ENCODE assay signal across 1 cellular context in the genomic region with DNA sequence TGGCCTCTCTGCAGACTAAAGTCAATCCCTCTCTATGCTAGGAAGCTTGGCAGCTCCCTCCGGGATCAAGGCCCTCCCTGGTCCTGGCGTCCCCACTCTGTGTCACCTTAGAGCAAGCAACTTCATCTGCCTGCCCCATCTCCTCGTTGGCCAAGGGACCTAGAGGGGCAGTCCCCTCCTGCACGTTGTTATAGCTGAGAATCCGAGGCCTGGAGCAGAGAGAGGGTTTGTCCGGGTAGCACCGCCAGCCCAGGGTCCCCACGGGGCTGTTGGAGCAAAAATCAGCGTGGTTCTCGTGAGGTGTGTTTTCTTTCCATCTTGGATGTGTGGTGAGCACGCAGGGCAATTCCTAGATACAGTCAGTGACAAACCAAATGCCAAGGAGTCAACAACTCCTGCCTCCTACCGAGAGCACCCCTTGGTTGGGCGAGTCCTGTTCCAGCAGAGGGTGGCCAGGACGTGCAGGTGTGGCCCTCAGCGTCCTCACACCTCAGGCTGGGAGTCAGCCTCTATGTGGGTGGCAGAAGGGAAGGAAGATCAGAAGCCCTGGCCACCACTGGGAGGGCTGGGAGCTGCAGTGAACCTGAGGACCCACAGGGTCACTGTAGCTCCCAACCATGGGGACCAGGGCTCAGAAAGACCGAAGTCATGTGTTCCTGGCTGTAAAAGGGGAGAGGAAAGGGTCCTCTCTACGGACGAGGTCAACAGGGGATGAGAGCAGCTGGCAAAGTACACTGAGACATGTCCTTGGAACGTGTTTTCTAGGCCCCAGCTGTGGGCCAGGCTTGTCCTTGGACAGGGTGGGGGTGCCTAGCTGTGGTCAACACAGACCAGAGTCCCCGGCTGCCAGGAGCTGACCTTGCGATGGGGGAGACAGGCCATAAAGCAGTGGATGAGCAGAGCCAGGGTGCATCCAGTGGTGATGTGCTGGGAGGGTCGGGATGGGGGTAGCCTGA.
A peak's percentile ranks its signal among the peaks of the same experiment; 100 is the strongest.
TF ChIP-seq lines count a peak whose summit lies in the region.

No MANE protein-coding gene starts in this region.

TF ChIP-seq in HepG2, 621 proteins besides CTCF, POLR2A, EP300 and RAD21 (continued from another document and continues in another):
- TF ChIP-seq, protein P1, sequence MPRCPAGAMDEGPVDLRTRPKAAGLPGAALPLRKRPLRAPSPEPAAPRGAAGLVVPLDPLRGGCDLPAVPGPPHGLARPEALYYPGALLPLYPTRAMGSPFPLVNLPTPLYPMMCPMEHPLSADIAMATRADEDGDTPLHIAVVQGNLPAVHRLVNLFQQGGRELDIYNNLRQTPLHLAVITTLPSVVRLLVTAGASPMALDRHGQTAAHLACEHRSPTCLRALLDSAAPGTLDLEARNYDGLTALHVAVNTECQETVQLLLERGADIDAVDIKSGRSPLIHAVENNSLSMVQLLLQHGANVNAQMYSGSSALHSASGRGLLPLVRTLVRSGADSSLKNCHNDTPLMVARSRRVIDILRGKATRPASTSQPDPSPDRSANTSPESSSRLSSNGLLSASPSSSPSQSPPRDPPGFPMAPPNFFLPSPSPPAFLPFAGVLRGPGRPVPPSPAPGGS (CRISPR knock-in tag; IDR thresholded peaks at IDR 0.05): peak; percentile 94
- peak; percentile 96 for TF ChIP-seq ZNF609 (CRISPR knock-in tag; IDR thresholded peaks at IDR 0.05; ENCODE audit: borderline replicate concordance)
- TF ChIP-seq, protein P2, sequence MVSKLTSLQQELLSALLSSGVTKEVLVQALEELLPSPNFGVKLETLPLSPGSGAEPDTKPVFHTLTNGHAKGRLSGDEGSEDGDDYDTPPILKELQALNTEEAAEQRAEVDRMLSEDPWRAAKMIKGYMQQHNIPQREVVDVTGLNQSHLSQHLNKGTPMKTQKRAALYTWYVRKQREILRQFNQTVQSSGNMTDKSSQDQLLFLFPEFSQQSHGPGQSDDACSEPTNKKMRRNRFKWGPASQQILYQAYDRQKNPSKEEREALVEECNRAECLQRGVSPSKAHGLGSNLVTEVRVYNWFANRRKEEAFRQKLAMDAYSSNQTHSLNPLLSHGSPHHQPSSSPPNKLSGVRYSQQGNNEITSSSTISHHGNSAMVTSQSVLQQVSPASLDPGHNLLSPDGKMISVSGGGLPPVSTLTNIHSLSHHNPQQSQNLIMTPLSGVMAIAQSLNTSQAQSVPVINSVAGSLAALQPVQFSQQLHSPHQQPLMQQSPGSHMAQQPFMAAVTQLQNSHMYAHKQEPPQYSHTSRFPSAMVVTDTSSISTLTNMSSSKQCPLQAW (CRISPR knock-in tag; IDR thresholded peaks at IDR 0.05): peak; percentile 98
- TF ChIP-seq PRDM15 (CRISPR knock-in tag; IDR thresholded peaks at IDR 0.05): no peak
- peak; percentile 80; the same call in 1 of the 2 replicates for TF ChIP-seq ZNF782 (CRISPR knock-in tag; IDR thresholded peaks at IDR 0.05; ENCODE audit: borderline replicate concordance)
- TF ChIP-seq MAX (IDR thresholded peaks at IDR 0.05): peak; percentile 92
- TF ChIP-seq ZNF354B (CRISPR knock-in tag; IDR thresholded peaks at IDR 0.05): no peak
- TF ChIP-seq KLF13 (CRISPR knock-in tag; IDR thresholded peaks at IDR 0.05): no peak; the same call in 1 of the 2 replicates
- no peak for TF ChIP-seq MTF1 (CRISPR knock-in tag; IDR thresholded peaks at IDR 0.05)
- no peak for TF ChIP-seq ZNF777 (CRISPR knock-in tag; IDR thresholded peaks at IDR 0.05)
- peak; percentile 90 for TF ChIP-seq ZNF317 (CRISPR knock-in tag; IDR thresholded peaks at IDR 0.05)
- peak; percentile 51; the same call in 1 of the 2 replicates for TF ChIP-seq MXD3 (CRISPR knock-in tag; IDR thresholded peaks at IDR 0.05)
- TF ChIP-seq YY1 (IDR thresholded peaks at IDR 0.05; ENCODE audit: insufficient read depth, insufficient replicate concordance, low read depth, low read length): peak; percentile 41
- TF ChIP-seq ZFYVE20 (CRISPR knock-in tag; IDR thresholded peaks at IDR 0.05; ENCODE audit: borderline replicate concordance, low read depth): 0 out of 2 replicates have a peak, but pooled peaks have one; percentile 65
- no peak for TF ChIP-seq MLLT10 (CRISPR knock-in tag; IDR thresholded peaks at IDR 0.05)
- 0 out of 2 replicates have a peak, but pooled peaks have one; percentile 15 for TF ChIP-seq ONECUT2 (CRISPR knock-in tag; IDR thresholded peaks at IDR 0.05)
- no peak for TF ChIP-seq ZNF615 (CRISPR knock-in tag; IDR thresholded peaks at IDR 0.05; ENCODE audit: borderline replicate concordance)
- TF ChIP-seq ZNF766 (CRISPR knock-in tag; IDR thresholded peaks at IDR 0.05; ENCODE audit: borderline replicate concordance): no peak
- TF ChIP-seq DNMT1 (CRISPR knock-in tag; IDR thresholded peaks at IDR 0.05): 0 out of 2 replicates have a peak, but pooled peaks have one; percentile 33
- TF ChIP-seq ISX (CRISPR knock-in tag; conservative IDR thresholded peaks at IDR 0.05): no peak
- peak; percentile 61; the same call in 1 of the 2 replicates for TF ChIP-seq SMAD3 (CRISPR knock-in tag; IDR thresholded peaks at IDR 0.05)
- TF ChIP-seq TBP (CRISPR knock-in tag; IDR thresholded peaks at IDR 0.05): no peak
- TF ChIP-seq PRDM4 (CRISPR knock-in tag; IDR thresholded peaks at IDR 0.05; ENCODE audit: borderline replicate concordance): no peak
- 0 out of 2 replicates have a peak, but pooled peaks have one; percentile 77 for TF ChIP-seq ZNF251 (CRISPR knock-in tag; IDR thresholded peaks at IDR 0.05)
- peak; percentile 93 for TF ChIP-seq IKZF5 (CRISPR knock-in tag; IDR thresholded peaks at IDR 0.05)
- TF ChIP-seq ZFP37 (CRISPR knock-in tag; IDR thresholded peaks at IDR 0.05; ENCODE audit: borderline replicate concordance): peak; percentile 74; the same call in 1 of the 2 replicates
- TF ChIP-seq ZNF546 (CRISPR knock-in tag; conservative IDR thresholded peaks at IDR 0.05): no peak; the same call in 1 of the 2 replicates
- no peak for TF ChIP-seq REL (CRISPR knock-in tag; conservative IDR thresholded peaks at IDR 0.05)
- TF ChIP-seq ZNF737 (CRISPR knock-in tag; IDR thresholded peaks at IDR 0.05; ENCODE audit: borderline replicate concordance): no peak
- TF ChIP-seq, protein P3, sequence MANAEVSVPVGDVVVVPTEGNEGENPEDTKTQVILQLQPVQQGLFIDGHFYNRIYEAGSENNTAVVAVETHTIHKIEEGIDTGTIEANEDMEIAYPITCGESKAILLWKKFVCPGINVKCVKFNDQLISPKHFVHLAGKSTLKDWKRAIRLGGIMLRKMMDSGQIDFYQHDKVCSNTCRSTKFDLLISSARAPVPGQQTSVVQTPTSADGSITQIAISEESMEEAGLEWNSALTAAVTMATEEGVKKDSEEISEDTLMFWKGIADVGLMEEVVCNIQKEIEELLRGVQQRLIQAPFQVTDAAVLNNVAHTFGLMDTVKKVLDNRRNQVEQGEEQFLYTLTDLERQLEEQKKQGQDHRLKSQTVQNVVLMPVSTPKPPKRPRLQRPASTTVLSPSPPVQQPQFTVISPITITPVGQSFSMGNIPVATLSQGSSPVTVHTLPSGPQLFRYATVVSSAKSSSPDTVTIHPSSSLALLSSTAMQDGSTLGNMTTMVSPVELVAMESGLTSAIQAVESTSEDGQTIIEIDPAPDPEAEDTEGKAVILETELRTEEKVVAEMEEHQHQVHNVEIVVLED (CRISPR knock-in tag; IDR thresholded peaks at IDR 0.05; ENCODE audit: borderline replicate concordance): 0 out of 2 replicates have a peak, but pooled peaks have one; percentile 59
- TF ChIP-seq CBX1 (IDR thresholded peaks at IDR 0.05; ENCODE audit: low read depth): no peak
- TF ChIP-seq THYN1 (CRISPR knock-in tag; IDR thresholded peaks at IDR 0.05; ENCODE audit: borderline replicate concordance, low read depth): no peak
- TF ChIP-seq ZNF552 (CRISPR knock-in tag; IDR thresholded peaks at IDR 0.05; ENCODE audit: borderline replicate concordance): peak; percentile 34; the same call in 1 of the 2 replicates
- TF ChIP-seq ZNF720 (CRISPR knock-in tag; IDR thresholded peaks at IDR 0.05): no peak
